In genomic region chr5:95281211-95281610, GRCh38 we compare ENCODE assay signal across 12 cellular contexts. TPM values are rescaled to one million over a fixed set of nuclear protein-coding genes. Genes with fewer than 3 reads are reported as not detected.
A peak's percentile ranks its signal among the peaks of the same experiment; 100 is the strongest.
DNase-seq lines count a peak whose midpoint lies in the region; ATAC-seq, FAIRE-seq and TF ChIP-seq lines count a peak whose summit lies in the region.
"Had no signal": no experiment of that assay in that cellular context is flagged by ENCODE, and none has a peak within 500 bp of the region (broad histone marks: within the 10 kb centered on the region; RNA-seq: fewer than 3 reads in every experiment).

No MANE protein-coding gene starts in this region.

- H3K9me3 ChIP-seq in tibial nerve, result no peaks in the 10 kb centered on the region
- no peaks in the 10 kb centered on the region for H3K9me3 ChIP-seq in CD4-positive, alpha-beta T cell (ENCODE audit: control insufficient read depth, low read length)
- H3K9me3 ChIP-seq: lower lobe of right lung had no signal

- H3K9me3 Mint-ChIP-seq in CD4-positive, alpha-beta T cell, result no peaks in the 10 kb centered on the region

- WGBS in tibial nerve, 2 donors, result 60 to 88% methylated on average over 2 of the region's 2 CpGs

- no peak overlapping the region for H3K27ac ChIP-seq in tibial nerve
- no peak overlapping the region for H3K27ac ChIP-seq in CD4-positive, alpha-beta T cell (ENCODE audit: low read depth, low read length)
- H3K27ac ChIP-seq: lower lobe of right lung had no signal

- no peaks in the 10 kb centered on the region for H3K36me3 Mint-ChIP-seq in CD4-positive, alpha-beta T cell (ENCODE audit: low read depth)
- H3K36me3 Mint-ChIP-seq: activated naive CD8-positive, alpha-beta T cell had no signal

- no peak for ATAC-seq in Right ventricle myocardium superior (ENCODE audit: poor library complexity)
- no peak for ATAC-seq in CD4-positive, alpha-beta T cell (ENCODE audit: poor library complexity)
- ATAC-seq: lower lobe of right lung had no signal

- no peak for TF ChIP-seq POLR2A in tibial nerve (IDR thresholded peaks at IDR 0.05)

- FAIRE-seq in D721Med (lab: Jason Lieb, UNC), result peak; percentile 56

- H3K27me3 Mint-ChIP-seq in CD4-positive, alpha-beta T cell, result peaks cover 66% of the 10 kb centered on the region

- no peak for TF ChIP-seq EP300 in tibial nerve (IDR thresholded peaks at IDR 0.05)

- no peak for TF ChIP-seq CTCF in D721Med (IDR thresholded peaks at IDR 0.05; ENCODE audit: insufficient read depth, missing control alignments)
- TF ChIP-seq CTCF in tibial nerve (IDR thresholded peaks at IDR 0.05), result no peak
- TF ChIP-seq CTCF in CD4-positive, alpha-beta T cell (IDR thresholded peaks at IDR 0.05), result no peak

- POLR2A ChIA-PET in CD4-positive, alpha-beta T cell (lab: Charles Lee), result no interaction called here

- H3K36me3 ChIP-seq in tibial nerve, result no peaks in the 10 kb centered on the region
- H3K36me3 ChIP-seq: lower lobe of right lung had no signal

- H3K27me3 ChIP-seq in tibial nerve, result peaks cover 0 to 59% of the 10 kb centered on the region in 2 donors
- peaks cover 57% of the 10 kb centered on the region for H3K27me3 ChIP-seq in CD4-positive, alpha-beta T cell (ENCODE audit: control insufficient read depth, insufficient read depth, low read length)

- H3K4me3 Mint-ChIP-seq in CD4-positive, alpha-beta T cell, result no peak overlapping the region
- H3K4me3 Mint-ChIP-seq: activated naive CD8-positive, alpha-beta T cell had no signal

- H3K4me1 ChIP-seq in tibial nerve, result peaks cover 0 to 26% (median 15%) of the 10 kb centered on the region in 4 donors

- intact Hi-C loops in Right ventricle myocardium superior (cut with DNase I), result no loop called here
- intact Hi-C loops in CD4-positive, alpha-beta T cell (cut with DNase I, micrococcal nuclease), result no loop called here

- H3K4me1 Mint-ChIP-seq in CD4-positive, alpha-beta T cell (ENCODE audit: low read depth), result peaks cover 14% of the 10 kb centered on the region

- CTCF ChIA-PET in CD4-positive, alpha-beta T cell (lab: Charles Lee), result no interaction called here

- no peak overlapping the region for H3K27ac Mint-ChIP-seq in CD4-positive, alpha-beta T cell
- H3K27ac Mint-ChIP-seq: activated naive CD8-positive, alpha-beta T cell had no signal

- no peak for DNase-seq in D721Med (ENCODE audit: insufficient read length, low spot score)
- peak; percentile 29 for DNase-seq in HS-27A (ENCODE audit: low read depth)
- peak; percentile 66 for DNase-seq in astrocyte of the hippocampus (ENCODE audit: low read depth, low spot score)
- peak; percentile 53 for DNase-seq in kidney glomerular epithelial cell (lab: John Stamatoyannopoulos, UW)
- DNase-seq in tibial nerve (ENCODE audit: low spot score in 2 of 2), result no peak
- DNase-seq in Right ventricle myocardium superior, result no peak
- DNase-seq in NCI-H2107 (lab: John Stamatoyannopoulos, UW), result no peak
- DNase-seq in CD4-positive, alpha-beta T cell, result no peak
- DNase-seq: GOT3, Kasumi-1, lower lobe of right lung had no signal

- H3K4me3 ChIP-seq in tibial nerve, result no peak overlapping the region
- H3K4me3 ChIP-seq: lower lobe of right lung had no signal

RNA-seq across cellular contexts. Expression of gene MCTP1, which starts 3.7 kb away (rescaled TPM):
- total RNA-seq in tibial nerve (100 to 1,000 TPM in 1 of 4 donors, 10 to 100 TPM in 3; 28.7 to 117 (median 48.2) TPM), Right ventricle myocardium superior (7.1 TPM)
- 1 to 10 TPM; 2.1 to 2.7 TPM for total RNA-seq in CD4-positive, alpha-beta T cell

Comparison
In these comparisons a context has a peak if more than half of its experiments do, and no peak if none do; other contexts are left out.
1. DNase-seq: peak in HS-27A (single experiment), astrocyte of the hippocampus (single experiment) and kidney glomerular epithelial cell (single experiment); none in D721Med (single experiment), tibial nerve (0 of 2), Right ventricle myocardium superior (single experiment), NCI-H2107 (single experiment) and CD4-positive, alpha-beta T cell (0 of 10).